ENCODE assay signal across 21 cellular contexts in genomic region chr17:63452091-63452978, GRCh38. TPM values are rescaled to one million over a fixed set of nuclear protein-coding genes. Genes with fewer than 3 reads are reported as not detected.
DNase-seq lines count a peak whose midpoint lies in the region; ATAC-seq, FAIRE-seq and TF ChIP-seq lines count a peak whose summit lies in the region.
"Had no signal": no experiment of that assay in that cellular context is flagged by ENCODE, and none has a peak within 500 bp of the region (broad histone marks: within the 10 kb centered on the region; RNA-seq: fewer than 3 reads in every experiment).

No MANE protein-coding gene starts in this region.

- H3K4me1 ChIP-seq in BE2C (peaks cover 45% of the 10 kb centered on the region), K562 (replicated peaks in 1 of 2; ENCODE audit: control insufficient read depth in 2 of 2, insufficient read depth in 2 of 2, low read length in 2 of 2) (peaks cover 19 to 39% of the 10 kb centered on the region in 2 experiments), mesendoderm (ENCODE audit: control insufficient read depth, low read depth, low read length) (peaks cover 2% of the 10 kb centered on the region)

- H3K36me3 ChIP-seq in BE2C, result no peaks in the 10 kb centered on the region
- H3K36me3 ChIP-seq in K562 (ENCODE audit: control insufficient read depth, insufficient read depth, low read length), result no peaks in the 10 kb centered on the region
- H3K36me3 ChIP-seq in mesendoderm (ENCODE audit: control insufficient read depth, insufficient read depth, low read length), result no peaks in the 10 kb centered on the region

- peaks cover 18 to 25% of the 10 kb centered on the region in 2 donors for H3K4me1 Mint-ChIP-seq in stimulated activated naive B cell treated with anti-CD40 and anti-IgM and Interleukin-4, amounts not matched to agents 10 μg/mL and 1 μg/mL and 100 μg/mL, for 72 hours

- no peak overlapping the region for H3K4me3 Mint-ChIP-seq in stimulated activated naive B cell treated with anti-CD40 and anti-IgM and Interleukin-4, amounts not matched to agents 10 μg/mL and 1 μg/mL and 100 μg/mL, for 72 hours
- H3K4me3 Mint-ChIP-seq: B cell; CD8-positive, alpha-beta memory T cell; H9 had no signal

- POLR2A ChIA-PET in K562 (lab: Yijun Ruan, JAX), result interaction anchor here (1.0 to 1.1 kb wide), 2 partner anchors 8 to 99 kb away, joined by 3 read pairs; no protein-coding TSS in a partner anchor

- H3K27me3 Mint-ChIP-seq in stimulated activated naive B cell treated with anti-CD40 and anti-IgM and Interleukin-4, amounts not matched to agents 10 μg/mL and 1 μg/mL and 100 μg/mL, for 72 hours, result peaks cover 28 to 48% of the 10 kb centered on the region in 2 donors

- BruUV-seq in K562 (replicated peaks; lab: Mats Ljungman, UMichigan), result no TSS peak

- H3K36me3 Mint-ChIP-seq in stimulated activated naive B cell treated with anti-CD40 and anti-IgM and Interleukin-4, amounts not matched to agents 10 μg/mL and 1 μg/mL and 100 μg/mL, for 72 hours, result no peaks in the 10 kb centered on the region
- H3K36me3 Mint-ChIP-seq: CD8-positive, alpha-beta memory T cell; IgD-negative memory B cell had no signal

- TF ChIP-seq RAD21 in K562 (CRISPR knock-in tag; conservative IDR thresholded peaks at IDR 0.05 in 1 of 2, IDR thresholded peaks at IDR 0.05 in 1 of 2), result no peak

- H3K4ac ChIP-seq in mesendoderm (ENCODE audit: low read depth, low read length), result no peak overlapping the region

- H3K9ac ChIP-seq in K562 (ENCODE audit: insufficient read depth in 1 of 2, low read depth in 2 of 2, low read length in 2 of 2) (peak overlapping the region in 1 of 2 experiments; percentile 73; a peak in 2 of 4 replicates), mesendoderm (ENCODE audit: low read length) (no peak overlapping the region)

- WGBS in K562 (ENCODE audit: insufficient coverage, low coverage, missing lambda C conversion rate), result 29% methylated on average over 14 of the region's 15 CpGs
- no CpG with 5 or more reads among the region's 15 CpGs for WGBS in mesendoderm (ENCODE audit: extremely low coverage, insufficient coverage, low lambda C conversion rate)

- in situ Hi-C loops in K562 (cut with MboI), result no loop called here

- no peak overlapping the region for H3K23ac ChIP-seq in mesendoderm (ENCODE audit: low read length)

- H3K27ac ChIP-seq in K562 (ENCODE audit: extremely low read depth, low read depth, low read length) (no peak overlapping the region), mesendoderm (ENCODE audit: low read depth, low read length) (no peak overlapping the region)

- no peak overlapping the region for H2BK120ac ChIP-seq in mesendoderm (ENCODE audit: low read depth, low read length)

- H3K4me3 ChIP-seq in BE2C (ENCODE audit: low read depth, low read length) (no peak overlapping the region), K562 (no peak overlapping the region), mesendoderm (ENCODE audit: low read length) (no peak overlapping the region)

- CTCF ChIA-PET in K562 (lab: Yijun Ruan, JAX; ENCODE audit: low intra/inter-chr PET ratio), result no interaction called here

- peak overlapping the region; percentile 15 for H3K56ac ChIP-seq in mesendoderm (ENCODE audit: low read length)

- no peaks in the 10 kb centered on the region for H3K9me1 ChIP-seq in K562 (ENCODE audit: control insufficient read depth, insufficient read depth, low read length)

- peak; percentile 36 for DNase-seq in BE2C
- DNase-seq in H4 (ENCODE audit: low spot score), result peak; percentile 5
- peak in 1 of 4 experiments; percentile 14 for DNase-seq in K562 (ENCODE audit: extremely low read depth in 1 of 4, low spot score in 3 of 4)
- no peak for DNase-seq in mesendoderm
- DNase-seq in stimulated activated naive B cell treated with anti-CD40 and anti-IgM and Interleukin-4, amounts not matched to agents 10 μg/mL and 1 μg/mL and 100 μg/mL, for 72 hours, result no peak
- DNase-seq: CD8-positive, alpha-beta memory T cell; GF-D8; H9; NCI-H1105; NCI-H1694 treated with DMSO at 0.1 percent for 48 hours; NCI-H345; NCI-H69; OCI-M1; RPMI8226 had no signal

- intact Hi-C loops in K562 (cut with micrococcal nuclease), result no loop called here

- H3K79me1 ChIP-seq in mesendoderm (ENCODE audit: low read length), result no peaks in the 10 kb centered on the region

- H3K9me3 Mint-ChIP-seq in stimulated activated naive B cell treated with anti-CD40 and anti-IgM and Interleukin-4, amounts not matched to agents 10 μg/mL and 1 μg/mL and 100 μg/mL, for 72 hours, result no peaks in the 10 kb centered on the region
- H3K9me3 Mint-ChIP-seq: CD8-positive, alpha-beta memory T cell; IgD-negative memory B cell had no signal

- no peak overlapping the region for H2BK15ac ChIP-seq in mesendoderm (replicated peaks; ENCODE audit: low read depth)

- peaks cover under 1% of the 10 kb centered on the region; the same call in 1 of the 3 replicates for H3K79me2 ChIP-seq in K562 (ENCODE audit: control insufficient read depth, insufficient read depth, low read length)
- H3K79me2 ChIP-seq in mesendoderm (ENCODE audit: control insufficient read depth, insufficient read depth, low read length), result no peaks in the 10 kb centered on the region

- H3K9me3 ChIP-seq in BE2C, result no peaks in the 10 kb centered on the region
- no peaks in the 10 kb centered on the region for H3K9me3 ChIP-seq in K562 (replicated peaks; ENCODE audit: control insufficient read depth, insufficient read depth, low read depth, low read length)

- TF ChIP-seq POLR2A in K562 (conservative IDR thresholded peaks at IDR 0.05), result no peak

- no peak overlapping the region for H2AFZ ChIP-seq in K562 (ENCODE audit: low read depth, low read length)

- H4K8ac ChIP-seq in mesendoderm (ENCODE audit: low read depth, low read length), result no peak overlapping the region

- no peak overlapping the region for H4K5ac ChIP-seq in mesendoderm (ENCODE audit: low read length)

- no peak overlapping the region for H3K4me2 ChIP-seq in K562 (ENCODE audit: insufficient read depth, low read length)
- no peak overlapping the region for H3K4me2 ChIP-seq in mesendoderm (ENCODE audit: low read length)

- no peaks in the 10 kb centered on the region for H3K27me3 ChIP-seq in BE2C
- H3K27me3 ChIP-seq in K562 (ENCODE audit: control insufficient read depth in 2 of 2, insufficient read depth in 2 of 2, low read length in 2 of 2), result no peaks in the 10 kb centered on the region
- no peaks in the 10 kb centered on the region for H3K27me3 ChIP-seq in mesendoderm (ENCODE audit: insufficient read depth, low read length, poor library complexity)

- TF ChIP-seq CTCF in BE2C (IDR thresholded peaks at IDR 0.05; ENCODE audit: low read depth, low read length) (no peak), K562 (IDR thresholded peaks at IDR 0.05 in 2 of 3, conservative IDR thresholded peaks at IDR 0.05 in 1 of 3; ENCODE audit: insufficient read depth in 2 of 3, low read depth in 1 of 3, low read length in 3 of 3) (no peak)

- TF ChIP-seq EP300 in K562 (IDR thresholded peaks at IDR 0.05; ENCODE audit: low read length), result no peak

- FAIRE-seq in K562 (lab: Jason Lieb, UNC), result no peak
- FAIRE-seq: D721Med, GM12892 had no signal

- H2AK5ac ChIP-seq in mesendoderm (ENCODE audit: low read length), result no peak overlapping the region

- H3K27ac Mint-ChIP-seq in stimulated activated naive B cell treated with anti-CD40 and anti-IgM and Interleukin-4, amounts not matched to agents 10 μg/mL and 1 μg/mL and 100 μg/mL, for 72 hours, result no peak overlapping the region
- H3K27ac Mint-ChIP-seq: B cell had no signal

- H3K18ac ChIP-seq in mesendoderm (ENCODE audit: low read length), result no peak overlapping the region

- no peaks in the 10 kb centered on the region for H4K20me1 ChIP-seq in K562 (replicated peaks; ENCODE audit: control insufficient read depth, insufficient read depth, low read length)

- ATAC-seq in K562 (peak; percentile 14; the same call in 2 of the 3 replicates), GM18517 (IDR thresholded peaks at IDR 0.05; ENCODE audit: unreplicated experiment) (no peak), GM18870 (IDR thresholded peaks at IDR 0.05; ENCODE audit: unreplicated experiment) (no peak)
- no peak for ATAC-seq in activated CD4-positive, CD25-positive, alpha-beta regulatory T cell treated with anti-CD3 and anti-CD28 coated beads, Interleukin-2, amount 50 U/mL, for 24 hours
- no peak for ATAC-seq in stimulated activated naive B cell treated with anti-CD40 and anti-IgM and Interleukin-4, amounts not matched to agents 10 μg/mL and 1 μg/mL and 100 μg/mL, for 72 hours (replicated peaks)

- no peak overlapping the region for H2BK5ac ChIP-seq in mesendoderm (ENCODE audit: low read length)

RNA-seq across cellular contexts. Expression of gene CYB561, which starts 6.2 kb away (rescaled TPM):
- polyA plus RNA-seq in BE2C (2012; ENCODE audit: insufficient read depth, insufficient read length, low read depth), result 212 TPM
- 29.1 and 30.9 TPM in 2 replicates for total RNA-seq in H4 (2014; rRNA removed; shearing (Covaris generic))
- total RNA-seq in K562 (2011; cell fraction: chromatin; rRNA removed; ENCODE audit: low replicate concordance), result 16.5 and 48.0 TPM in 2 replicates
- 47.9 and 50.5 TPM in 2 replicates for total RNA-seq in K562 (2011; cell fraction: nucleolus; rRNA removed)
- total RNA-seq in K562 (2011; cell fraction: nucleoplasm; rRNA removed), result 29.9 and 34.5 TPM in 2 replicates
- 21.0 and 25.8 TPM in 2 replicates for total RNA-seq in K562 (2014; rRNA removed)
- total RNA-seq in K562 (2014; rRNA removed; fragmentation: Illumina TruSeq; extraction: Trizol), result 11.9 and 12.8 TPM in 2 replicates
- total RNA-seq in K562 (2015; rRNA removed; fragmentation: Illumina TruSeq; extraction: Trizol), result 15.8 and 17.4 TPM in 2 replicates
- 26.3 and 30.8 TPM in 2 replicates for total RNA-seq in K562 (2021)
- 15.0 and 16.5 TPM in 2 replicates for polyA plus RNA-seq in K562 (2011; rRNA removed)
- 16.0 and 38.6 TPM in 2 replicates for polyA plus RNA-seq in K562 (2011; cell fraction: cytosol; rRNA removed)
- 19.6 and 33.1 TPM in 2 replicates for polyA plus RNA-seq in K562 (2011; cell fraction: nucleus; rRNA removed)
- polyA plus RNA-seq in K562 (2012), result 26.4 and 40.7 TPM in 2 replicates
- polyA plus RNA-seq in K562 (2014; fragmentation: Illumina TruSeq; extraction: Trizol), result 21.6 and 25.2 TPM in 2 replicates
- polyA plus RNA-seq in K562 (2014; fragmentation: Nextera tagmentation; extraction: Ambion mirVana), result 1 to 10 TPM; 4.0 to 4.9 TPM
- polyA plus RNA-seq in K562 (2014; rRNA removed), result 27.9 and 31.3 TPM in 2 replicates
- 7.6 and 10.9 TPM in 2 replicates for polyA minus RNA-seq in K562 (2011; rRNA and poly(A)+ RNA removed)
- 16.5 and 26.0 TPM in 2 replicates for polyA minus RNA-seq in K562 (2011; cell fraction: cytosol; rRNA and poly(A)+ RNA removed)
- 15.5 and 21.2 TPM in 2 replicates for polyA minus RNA-seq in K562 (2011; cell fraction: nucleus; rRNA and poly(A)+ RNA removed)
- 25.0 TPM for polyA plus RNA-seq in mesendoderm (2013, experiment 1 of 2)
- polyA plus RNA-seq in mesendoderm (2013, experiment 2 of 2), result 24.4 TPM

RNA-seq across cellular contexts. Expression of gene ACE, which starts 24.5 kb away (rescaled TPM):
- polyA plus RNA-seq in BE2C (2012; ENCODE audit: insufficient read depth, insufficient read length, low read depth), result 138 TPM
- total RNA-seq in H4 (2014; rRNA removed; shearing (Covaris generic)), result not detected in 2 replicates
- 7.6 and 13.1 TPM in 2 replicates for total RNA-seq in K562 (2011; cell fraction: chromatin; rRNA removed; ENCODE audit: low replicate concordance)
- 8.2 and 9.7 TPM in 2 replicates for total RNA-seq in K562 (2011; cell fraction: nucleolus; rRNA removed)
- 6.2 and 6.5 TPM in 2 replicates for total RNA-seq in K562 (2011; cell fraction: nucleoplasm; rRNA removed)
- 0.61 and 2.5 TPM in 2 replicates for total RNA-seq in K562 (2014; rRNA removed)
- total RNA-seq in K562 (2014; rRNA removed; fragmentation: Illumina TruSeq; extraction: Trizol), result 0.18 and 0.29 TPM in 2 replicates
- 0.34 and 0.54 TPM in 2 replicates for total RNA-seq in K562 (2015; rRNA removed; fragmentation: Illumina TruSeq; extraction: Trizol)
- total RNA-seq in K562 (2021), result 1.6 and 1.8 TPM in 2 replicates
- 0.22 and 0.29 TPM in 2 replicates for polyA plus RNA-seq in K562 (2011; rRNA removed)
- 0.63 and 1.3 TPM in 2 replicates for polyA plus RNA-seq in K562 (2011; cell fraction: cytosol; rRNA removed)
- polyA plus RNA-seq in K562 (2011; cell fraction: nucleus; rRNA removed), result 0.95 and 3.8 TPM in 2 replicates
- polyA plus RNA-seq in K562 (2012), result 1.7 and 2.6 TPM in 2 replicates
- 0.39 and 0.53 TPM in 2 replicates for polyA plus RNA-seq in K562 (2014; fragmentation: Illumina TruSeq; extraction: Trizol)
- polyA plus RNA-seq in K562 (2014; fragmentation: Nextera tagmentation; extraction: Ambion mirVana), result under 1 TPM in 1 of 2 experiments, not detected in 1; 0.07 TPM
- polyA plus RNA-seq in K562 (2014; rRNA removed), result 0.71 and 1.7 TPM in 2 replicates
- 0.21 and 0.95 TPM in 2 replicates for polyA minus RNA-seq in K562 (2011; rRNA and poly(A)+ RNA removed)
- 1.2 TPM in 2 replicates for polyA minus RNA-seq in K562 (2011; cell fraction: cytosol; rRNA and poly(A)+ RNA removed)
- 1.7 and 3.2 TPM in 2 replicates for polyA minus RNA-seq in K562 (2011; cell fraction: nucleus; rRNA and poly(A)+ RNA removed)
- 1.1 TPM for polyA plus RNA-seq in mesendoderm (2013, experiment 1 of 2)
- 1.2 TPM for polyA plus RNA-seq in mesendoderm (2013, experiment 2 of 2)

Comparison
In these comparisons a context has a peak if more than half of its experiments do, and no peak if none do; other contexts are left out.
1. DNase-seq: peak in BE2C (single experiment) and H4 (single experiment); none in mesendoderm (single experiment) and stimulated activated naive B cell treated with anti-CD40 and anti-IgM and Interleukin-4, amounts not matched to agents 10 μg/mL and 1 μg/mL and 100 μg/mL, for 72 hours (single experiment).